In the genomic region with DNA sequence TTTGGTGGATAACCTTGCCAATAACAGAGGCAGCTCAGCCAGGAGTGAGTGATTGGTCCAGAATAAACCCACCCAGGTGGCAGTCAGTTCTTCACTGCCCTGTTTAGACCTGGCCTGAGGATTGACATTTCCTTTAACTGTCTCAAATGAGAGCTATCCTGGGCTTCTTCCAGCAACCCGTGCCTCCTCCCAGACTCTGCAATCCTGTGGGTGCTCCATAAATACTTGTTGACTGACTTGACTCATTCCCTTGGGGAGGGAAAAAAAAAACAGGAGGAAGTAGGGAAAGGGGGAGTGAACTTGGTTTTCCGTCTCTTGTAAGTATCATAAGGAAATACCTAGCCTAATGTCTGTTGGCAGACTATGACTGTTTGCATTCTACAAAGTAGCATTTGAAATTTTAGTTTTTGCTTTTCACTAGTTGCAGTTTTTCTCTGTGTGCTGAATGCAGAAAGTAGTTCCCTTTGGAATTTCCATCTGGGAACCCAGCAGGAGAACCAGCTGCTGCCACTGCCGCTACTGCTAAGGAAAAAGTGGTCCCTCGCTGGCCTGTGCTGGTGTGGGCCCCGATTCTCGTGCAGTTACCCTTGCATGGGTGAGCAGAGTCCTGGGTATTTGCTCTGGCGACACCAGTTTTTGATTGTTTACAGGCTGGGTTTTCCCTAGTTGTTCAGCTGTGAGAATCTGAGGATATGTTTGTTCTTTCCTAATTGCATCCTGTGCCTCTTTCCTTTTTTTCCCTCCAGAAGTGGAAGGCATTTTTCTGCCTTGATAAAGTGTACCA, we compare ENCODE assay signal across 8 cellular contexts.
DNase-seq lines count a peak whose midpoint lies in the region; ATAC-seq and TF ChIP-seq lines count a peak whose summit lies in the region.

No MANE protein-coding gene starts in this region.

- H3K4me1 ChIP-seq in Karpas-422 (ENCODE audit: low read length) = peaks cover 19% of the 10 kb centered on the region

- H3K9me3 ChIP-seq in Karpas-422 (ENCODE audit: low read length) = no peaks in the 10 kb centered on the region

- no peaks in the 10 kb centered on the region for H3K27me3 ChIP-seq in Karpas-422 (ENCODE audit: low read length)

- no peaks in the 10 kb centered on the region for H4K20me1 ChIP-seq in Karpas-422 (ENCODE audit: insufficient read depth, low read depth, low read length)

- no peaks in the 10 kb centered on the region for H3K9me2 ChIP-seq in Karpas-422 (replicated peaks; ENCODE audit: insufficient read depth, low read length)

- H3K36me3 ChIP-seq in Karpas-422 (ENCODE audit: insufficient read depth, low read length) = no peaks in the 10 kb centered on the region

- no peak overlapping the region for H3K9ac ChIP-seq in Karpas-422 (ENCODE audit: low read length)

- no peak overlapping the region for H3K4me2 ChIP-seq in Karpas-422 (ENCODE audit: low read depth, low read length, poor library complexity, severe bottlenecking)

- H3K27ac ChIP-seq in Karpas-422 (ENCODE audit: low read length) = no peak overlapping the region

- H3K4me3 ChIP-seq in fibroblast of villous mesenchyme (ENCODE audit: low read depth, low read length) (no peak overlapping the region), Karpas-422 (ENCODE audit: low read length) (no peak overlapping the region)

- DNase-seq in EL (peak; percentile 94), SW480 (ENCODE audit: low spot score) (peak; percentile 44), fibroblast of villous mesenchyme (ENCODE audit: low read depth) (peak; percentile 95), posterior vena cava (ENCODE audit: low spot score) (peak; percentile 73), Karpas-422 (no peak), cerebellum (ENCODE audit: low spot score) (no peak)

- no peak for TF ChIP-seq CTCF in fibroblast of villous mesenchyme (IDR thresholded peaks at IDR 0.05; ENCODE audit: insufficient read depth, low read depth, low read length)

- H3K79me2 ChIP-seq in Karpas-422 (ENCODE audit: low read length) = no peaks in the 10 kb centered on the region

- intact Hi-C loops in posterior vena cava (cut with DNase I) = no loop called here

- ATAC-seq in HG02884 (IDR thresholded peaks at IDR 0.05; ENCODE audit: unreplicated experiment) (no peak), HG03442 (IDR thresholded peaks at IDR 0.05; ENCODE audit: unreplicated experiment) (no peak)

- no peak overlapping the region for H2AFZ ChIP-seq in Karpas-422 (ENCODE audit: low read length)

Comparison
In these comparisons a context has a peak if more than half of its experiments do, and no peak if none do; other contexts are left out.
1. DNase-seq: peak in EL (single experiment), SW480 (single experiment), fibroblast of villous mesenchyme (single experiment) and posterior vena cava (single experiment); none in Karpas-422 (single experiment) and cerebellum (single experiment).